7 cellular contexts compared by ENCODE assay signal in the genomic region with DNA sequence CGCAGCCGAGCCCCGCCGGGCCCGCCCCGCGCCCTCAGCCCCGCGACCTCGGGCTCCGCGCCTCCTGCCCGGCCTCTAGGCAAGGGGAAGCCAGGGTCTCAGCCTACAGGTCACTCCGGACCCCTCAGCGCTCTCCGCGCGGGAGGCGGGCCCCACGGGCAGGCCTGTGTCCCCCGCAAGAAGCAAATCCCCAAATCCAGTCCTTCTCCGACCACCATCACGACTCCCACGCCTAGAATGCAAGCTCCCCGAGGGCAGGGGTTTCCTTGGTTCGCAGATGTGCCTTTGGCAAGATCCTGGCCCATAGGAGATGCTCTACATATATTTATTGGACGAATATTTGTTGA. TPM values are rescaled to one million over a fixed set of nuclear protein-coding genes. Genes with fewer than 3 reads are reported as not detected.
DNase-seq lines count a peak whose midpoint lies in the region; ATAC-seq, FAIRE-seq and TF ChIP-seq lines count a peak whose summit lies in the region.

No MANE protein-coding gene starts in this region.

- H3K36me3 ChIP-seq in brain microvascular endothelial cell (replicated peaks), result peaks cover 2% of the 10 kb centered on the region
- no peaks in the 10 kb centered on the region for H3K36me3 ChIP-seq in right lobe of liver

- 34% methylated on average over 6 of the region's 27 CpGs for WGBS in right lobe of liver (ENCODE audit: insufficient coverage, low coverage, low lambda C conversion rate, missing lambda C conversion rate)

- TF ChIP-seq CTCF in brain microvascular endothelial cell (IDR thresholded peaks at IDR 0.05; ENCODE audit: low read depth, low read length, missing control alignments) (no peak), right lobe of liver (IDR thresholded peaks at IDR 0.05) (no peak), D721Med (IDR thresholded peaks at IDR 0.05; ENCODE audit: insufficient read depth, missing control alignments) (no peak)

- H3K9me3 ChIP-seq in right lobe of liver, result no peaks in the 10 kb centered on the region

- no peak for ATAC-seq in right lobe of liver

- DNase-seq in KBM-7, result peak; percentile 30
- DNase-seq in brain microvascular endothelial cell, result no peak
- DNase-seq in right lobe of liver, result no peak
- peak in 3 of 49 donors; percentile 23 to 67 (median 33) for DNase-seq in substantia nigra (lab: John Stamatoyannopoulos, UW)
- DNase-seq in D721Med (ENCODE audit: insufficient read length, low spot score), result no peak
- DNase-seq in HCEC 1CT, result no peak
- DNase-seq in HuH-7.5 (ENCODE audit: low spot score), result no peak

- H3K4me1 ChIP-seq in right lobe of liver, result peaks cover 0 to 10% (median 2%) of the 10 kb centered on the region in 4 donors

- H3K27me3 ChIP-seq in brain microvascular endothelial cell (replicated peaks) (no peaks in the 10 kb centered on the region), right lobe of liver (no peaks in the 10 kb centered on the region)

- no peak for FAIRE-seq in D721Med (lab: Jason Lieb, UNC)

- peak overlapping the region; percentile 69 for H3K4me3 ChIP-seq in brain microvascular endothelial cell (ENCODE audit: low read depth, low read length)
- H3K4me3 ChIP-seq in right lobe of liver, result peak overlapping the region; percentile 38 to 84 (median 40)

- intact Hi-C loops in right lobe of liver (cut with DNase I), result no loop called here

- peak overlapping the region; percentile 43 for H3K27ac ChIP-seq in brain microvascular endothelial cell
- peak overlapping the region in 2 of 3 donors; percentile 48 to 88 for H3K27ac ChIP-seq in right lobe of liver
- peak overlapping the region; percentile 78 for H3K27ac ChIP-seq in substantia nigra (ENCODE audit: low read depth, low read length, poor library complexity, severe bottlenecking)

- in situ Hi-C loops in KBM-7 (cut with MboI; ENCODE audit: low pct_unique_long_range_greater_than_20kb, low sequenced_read_pairs), result no loop called here
- in situ Hi-C loops in brain microvascular endothelial cell (cut with HindIII; ENCODE audit: low pct_ligation_motif_present, low sequenced_read_pairs), result no loop called here

- no peak for TF ChIP-seq POLR2A in right lobe of liver (IDR thresholded peaks at IDR 0.05)

RNA-seq across cellular contexts. Expression of gene CCDC149, which starts 0.2 kb away (rescaled TPM):
- 1 to 10 TPM; 3.9 to 8.0 (median 5.2) TPM for total RNA-seq in right lobe of liver
